Comparison of ENCODE assay signal across 31 cellular contexts in the genomic region with DNA sequence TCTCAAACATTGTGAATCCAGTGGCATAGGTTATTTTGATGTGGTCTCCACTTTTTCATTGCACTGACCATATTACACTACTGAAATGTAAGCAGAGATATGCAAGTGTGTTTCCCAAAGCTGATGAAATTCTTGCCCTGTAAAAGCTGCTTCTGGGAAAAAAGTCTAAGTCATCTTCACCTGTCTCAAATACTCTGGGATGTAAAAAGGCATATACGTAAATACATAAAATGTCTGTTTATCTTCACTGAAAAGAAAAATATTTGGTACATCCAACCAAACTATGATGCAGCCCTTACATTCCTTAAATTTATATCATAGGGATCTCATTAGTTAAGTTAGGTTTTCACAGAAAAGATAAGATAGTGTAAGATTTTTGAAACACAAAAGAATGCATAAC. TPM values are rescaled to one million over a fixed set of nuclear protein-coding genes. Genes with fewer than 3 reads are reported as not detected.
"Had no signal": no experiment of that assay in that cellular context is flagged by ENCODE, and none has a peak within 500 bp of the region (broad histone marks: within the 10 kb centered on the region; RNA-seq: fewer than 3 reads in every experiment).

No MANE protein-coding gene starts in this region.

- H3K9me3 ChIP-seq: breast epithelium, esophagus squamous epithelium, heart right ventricle, neutrophil, ovary, right lobe of liver, stomach, suprapubic skin, tibial artery had no signal

- H3K4me1 ChIP-seq: breast epithelium, esophagus squamous epithelium, right lobe of liver, suprapubic skin, tibial artery had no signal

- DNase-seq: activated CD4-positive, alpha-beta memory T cell treated with anti-CD3 and anti-CD28 coated beads for 36 hours; activated CD4-positive, alpha-beta T cell treated with anti-CD3 and anti-CD28 coated beads, Interleukin-2, amount 10 ng/mL, durations not matched to agents 24 days and 14 days; activated CD4-positive, CD25-positive, alpha-beta regulatory T cell treated with anti-CD3 and anti-CD28 coated beads, Interleukin-2, amount 50 U/mL, for 72 hours; activated CD8-positive, alpha-beta memory T cell treated with anti-CD3 and anti-CD28 coated beads, Interleukin-2, amount 50 U/mL, for 4 hours; activated gamma-delta T cell; activated naive CD4-positive, alpha-beta T cell treated with anti-CD3 and anti-CD28 coated beads, Interleukin-2, amount 10 ng/mL, durations not matched to agents 7 days and 5 days; activated naive CD8-positive, alpha-beta T cell treated with anti-CD3 and anti-CD28 coated beads, Interleukin-2, amount 10 ng/mL, durations not matched to agents 7 days and 5 days; activated T-cell treated with anti-CD3 and anti-CD28 coated beads, Interleukin-2, amount 50 U/mL, for 24 hours; amniotic stem cell; central memory CD4-positive, alpha-beta T cell; esophagus squamous epithelium; foreskin fibroblast; heart right ventricle; kidney glomerular epithelial cell; ovary; right lobe of liver; stimulated activated CD4-positive, alpha-beta T cell treated with anti-CD3 and anti-CD28 coated beads, Interleukin-4, amount 100 ng/mL, for 4 hours; stimulated activated CD8-positive, alpha-beta memory T cell treated with anti-CD3 and anti-CD28 coated beads, Interleukin-4, amount 100 ng/mL, for 48 hours; stimulated activated naive B cell treated with anti-CD40 and anti-IgM and Interleukin-4, amounts not matched to agents 10 μg/mL and 1 μg/mL and 100 μg/mL, for 72 hours; stomach; T-helper 17 cell; T1000; tibial artery; WERI-Rb-1 had no signal

- H3K4me3 ChIP-seq: breast epithelium, esophagus squamous epithelium, heart right ventricle, ovary, right lobe of liver, skin epidermis, stomach, suprapubic skin, tibial artery had no signal

- H3K36me3 ChIP-seq: breast epithelium, esophagus squamous epithelium, neutrophil, ovary, right lobe of liver, stomach, suprapubic skin, WERI-Rb-1 had no signal

- H3K27me3 ChIP-seq: breast epithelium, esophagus squamous epithelium, heart right ventricle, ovary, right lobe of liver, stomach, suprapubic skin, tibial artery had no signal

- ATAC-seq: left lobe of liver; stimulated activated naive B cell treated with anti-CD40 and anti-IgM and Interleukin-4, amounts not matched to agents 10 μg/mL and 1 μg/mL and 100 μg/mL, for 72 hours; T-helper 17 cell had no signal

- H3K27ac ChIP-seq: epithelial cell of prostate, esophagus squamous epithelium, neutrophil, ovary, right lobe of liver, skin epidermis, stomach, suprapubic skin, tibial artery, WERI-Rb-1 had no signal

RNA-seq across cellular contexts. Expression of gene KDR, which starts 7.9 kb away (rescaled TPM):
- total RNA-seq: activated CD4-positive, alpha-beta memory T cell treated with anti-CD3 and anti-CD28 coated beads for 36 hours; activated CD4-positive, alpha-beta T cell treated with anti-CD3 and anti-CD28 coated beads, Interleukin-2, amount 10 ng/mL, durations not matched to agents 24 days and 14 days; activated CD8-positive, alpha-beta memory T cell treated with anti-CD3 and anti-CD28 coated beads for 36 hours; activated naive CD8-positive, alpha-beta T cell treated with anti-CD3 and anti-CD28 coated beads, Interleukin-2, amount 10 ng/mL, durations not matched to agents 7 days and 5 days; T-helper 17 cell had no signal
